12 cellular contexts compared by ENCODE assay signal in the genomic region with DNA sequence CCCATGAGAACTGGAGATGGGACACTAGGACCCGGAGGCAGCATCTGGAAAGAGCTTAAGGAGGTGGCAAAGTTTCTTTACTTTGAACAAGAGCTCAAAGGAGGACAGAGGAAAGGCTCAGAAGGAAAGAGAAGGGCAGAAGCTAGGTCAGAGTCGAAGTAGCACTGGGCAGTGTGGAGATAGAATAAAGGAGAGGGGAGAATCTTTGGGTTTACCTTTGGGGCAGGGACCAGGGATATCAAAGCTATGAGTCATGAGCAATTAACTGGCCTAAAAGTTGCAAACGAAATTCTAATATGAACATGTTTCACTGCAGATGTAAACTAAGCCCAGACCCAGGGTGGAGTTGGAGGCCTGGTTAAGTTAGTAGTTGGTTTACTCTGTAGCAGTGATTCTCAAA. TPM values are rescaled to one million over a fixed set of nuclear protein-coding genes. Genes with fewer than 3 reads are reported as not detected.
A peak's percentile ranks its signal among the peaks of the same experiment; 100 is the strongest.
DNase-seq lines count a peak whose midpoint lies in the region; ATAC-seq and TF ChIP-seq lines count a peak whose summit lies in the region.
"Had no signal": no experiment of that assay in that cellular context is flagged by ENCODE, and none has a peak within 500 bp of the region (broad histone marks: within the 10 kb centered on the region; RNA-seq: fewer than 3 reads in every experiment).

No MANE protein-coding gene starts in this region.

- TF ChIP-seq POLR2A in esophagus muscularis mucosa (IDR thresholded peaks at IDR 0.05; ENCODE audit: low read depth), result no peak

- DNase-seq in LoVo (ENCODE audit: low spot score) (peak; percentile 25), RPMI7951 (ENCODE audit: low read depth) (peak; percentile 47), esophagus muscularis mucosa (ENCODE audit: extremely low spot score) (peak; percentile 66), OCI-M2 (lab: John Stamatoyannopoulos, UW; ENCODE audit: unreplicated experiment) (no peak)
- DNase-seq: BE2C; CD4-positive, alpha-beta memory T cell; DMS79; EL had no signal

- no peak overlapping the region for H3K27ac ChIP-seq in esophagus muscularis mucosa (replicated peaks in 1 of 4)
- H3K27ac ChIP-seq: A549, C4-2B had no signal

- intact Hi-C loops in esophagus muscularis mucosa (cut with DNase I), result no loop called here

- ATAC-seq in GM19455 (IDR thresholded peaks at IDR 0.05; ENCODE audit: unreplicated experiment) (no peak), HG02970 (IDR thresholded peaks at IDR 0.05; ENCODE audit: low FRiP score, unreplicated experiment) (no peak)
- ATAC-seq: A549 had no signal

- peaks cover 4 to 13% (median 8%) of the 10 kb centered on the region in 4 donors for H3K4me1 ChIP-seq in esophagus muscularis mucosa
- H3K4me1 ChIP-seq: A549, BE2C had no signal

- no peaks in the 10 kb centered on the region for H3K27me3 ChIP-seq in esophagus muscularis mucosa
- H3K27me3 ChIP-seq: BE2C had no signal

- TF ChIP-seq EP300 in esophagus muscularis mucosa (IDR thresholded peaks at IDR 0.05), result no peak

- H3K9me3 ChIP-seq in esophagus muscularis mucosa, result no peaks in the 10 kb centered on the region
- H3K9me3 ChIP-seq: A549, BE2C had no signal

- TF ChIP-seq CTCF in esophagus muscularis mucosa (IDR thresholded peaks at IDR 0.05), result no peak

- H3K36me3 ChIP-seq in esophagus muscularis mucosa, result no peaks in the 10 kb centered on the region
- H3K36me3 ChIP-seq: BE2C had no signal

- H3K4me3 ChIP-seq in esophagus muscularis mucosa, result no peak overlapping the region
- H3K4me3 ChIP-seq: A549 had no signal

- 81% methylated on average over 3 of the region's 3 CpGs for WGBS in esophagus muscularis mucosa

RNA-seq across cellular contexts. Expression of gene STK17A, which starts 24.8 kb away (rescaled TPM):
- 94.3 and 97.4 TPM in 2 replicates for total RNA-seq in RPMI7951 (2014; rRNA removed; shearing (Covaris generic))
- 10 to 100 TPM; 19.5 to 33.3 (median 24.6) TPM for total RNA-seq in esophagus muscularis mucosa
